ENCODE assay signal across 8 cellular contexts in genomic region chr1:183634429-183635065, GRCh38. TPM values are rescaled to one million over a fixed set of nuclear protein-coding genes. Genes with fewer than 3 reads are reported as not detected.
DNase-seq lines count a peak whose midpoint lies in the region; ATAC-seq and TF ChIP-seq lines count a peak whose summit lies in the region.

No MANE protein-coding gene starts in this region.

- H3K27ac Mint-ChIP-seq in stimulated activated naive CD8-positive, alpha-beta T cell treated with anti-CD3 and anti-CD28 coated beads, Interleukin-15, Interleukin-2, amounts not matched to agents 100 ng/mL and 50 ng/mL, for 24 hours, result peak overlapping the region; percentile 93

- no peak overlapping the region for H4K91ac ChIP-seq in mesenchymal stem cell (ENCODE audit: low read length)

- no peak for ATAC-seq in stimulated activated naive CD8-positive, alpha-beta T cell treated with anti-CD3 and anti-CD28 coated beads, Interleukin-15, Interleukin-2, amounts not matched to agents 100 U/mL and 50 U/mL, for 24 hours

- DNase-seq in stimulated activated naive CD8-positive, alpha-beta T cell treated with anti-CD3 and anti-CD28 coated beads, Interleukin-15, Interleukin-2, amounts not matched to agents 100 U/mL and 50 U/mL, for 24 hours, result no peak
- DNase-seq in astrocyte of the cerebellum (ENCODE audit: low read depth) (no peak), mesenchymal stem cell (no peak), medulla oblongata (ENCODE audit: extremely low spot score) (no peak), NCI-H226 (no peak), NCI-H446 treated with DMSO at 0.1 percent for 48 hours (lab: John Stamatoyannopoulos, UW) (no peak)
- no peak for DNase-seq in activated CD4-positive, alpha-beta T cell treated with anti-CD3 and anti-CD28 coated beads for 1 hour

- H3K27me3 ChIP-seq in mesenchymal stem cell (ENCODE audit: control insufficient read depth in 1 of 2, insufficient read depth in 1 of 2, low read length in 2 of 2), result no peaks in the 10 kb centered on the region

- no peaks in the 10 kb centered on the region for H3K9me3 Mint-ChIP-seq in stimulated activated naive CD8-positive, alpha-beta T cell treated with anti-CD3 and anti-CD28 coated beads, Interleukin-15, Interleukin-2, amounts not matched to agents 100 ng/mL and 50 ng/mL, for 24 hours

- peaks cover 0 to 23% of the 10 kb centered on the region in 2 experiments for H3K36me3 ChIP-seq in mesenchymal stem cell (ENCODE audit: control insufficient read depth in 1 of 2, insufficient read depth in 2 of 2, low read depth in 1 of 2, low read length in 2 of 2)

- no peak for TF ChIP-seq CTCF in astrocyte of the cerebellum (IDR thresholded peaks at IDR 0.05; ENCODE audit: low read depth, low read length, missing control alignments)

- no peak overlapping the region for H3K14ac ChIP-seq in mesenchymal stem cell (ENCODE audit: low read length in 2 of 2)

- H2BK120ac ChIP-seq in mesenchymal stem cell (ENCODE audit: low read depth, low read length), result peak overlapping the region; percentile 38

- no peak overlapping the region for H3K23ac ChIP-seq in mesenchymal stem cell (ENCODE audit: low read length in 2 of 2)

- peaks cover 3% of the 10 kb centered on the region for H3K4me1 ChIP-seq in mesenchymal stem cell (ENCODE audit: control insufficient read depth, insufficient read depth, low read depth, low read length)

- in situ Hi-C loops in astrocyte of the cerebellum (cut with HindIII; ENCODE audit: low sequenced_read_pairs), result no loop called here

- peak overlapping the region; percentile 67 for H3K4me2 ChIP-seq in mesenchymal stem cell (ENCODE audit: low read length, poor library complexity, severe bottlenecking)

- no peaks in the 10 kb centered on the region for H3K27me3 Mint-ChIP-seq in stimulated activated naive CD8-positive, alpha-beta T cell treated with anti-CD3 and anti-CD28 coated beads, Interleukin-15, Interleukin-2, amounts not matched to agents 100 ng/mL and 50 ng/mL, for 24 hours

- no peak overlapping the region for H2BK12ac ChIP-seq in mesenchymal stem cell (ENCODE audit: low read length in 2 of 2)

- 0% methylated on average over 7 of the region's 10 CpGs for WGBS in mesenchymal stem cell

- H3K9me3 ChIP-seq in mesenchymal stem cell (ENCODE audit: control insufficient read depth, low read length), result no peaks in the 10 kb centered on the region

- H3K18ac ChIP-seq in mesenchymal stem cell (ENCODE audit: low read depth in 1 of 2, low read length in 2 of 2), result peak overlapping the region in 1 of 2 experiments; percentile 98

- H3K4me3 Mint-ChIP-seq in stimulated activated naive CD8-positive, alpha-beta T cell treated with anti-CD3 and anti-CD28 coated beads, Interleukin-15, Interleukin-2, amounts not matched to agents 100 ng/mL and 50 ng/mL, for 24 hours, result peak overlapping the region; percentile 100

- H3K79me1 ChIP-seq in mesenchymal stem cell (replicated peaks; ENCODE audit: low read length, poor library complexity, severe bottlenecking), result peaks cover 5% of the 10 kb centered on the region

- peaks cover 50% of the 10 kb centered on the region for H3K4me1 Mint-ChIP-seq in stimulated activated naive CD8-positive, alpha-beta T cell treated with anti-CD3 and anti-CD28 coated beads, Interleukin-15, Interleukin-2, amounts not matched to agents 100 ng/mL and 50 ng/mL, for 24 hours (ENCODE audit: low read depth)

- peak overlapping the region; percentile 96 for H3K9ac ChIP-seq in mesenchymal stem cell (ENCODE audit: low read length)

- H3K4ac ChIP-seq in mesenchymal stem cell (ENCODE audit: low read depth in 1 of 2, low read length in 2 of 2), result peak overlapping the region in 1 of 2 experiments; percentile 83

- H2BK15ac ChIP-seq in mesenchymal stem cell (ENCODE audit: low read depth, poor library complexity, severe bottlenecking), result no peak overlapping the region

- no peak overlapping the region for H2AFZ ChIP-seq in mesenchymal stem cell (ENCODE audit: low read depth, low read length)

- peak overlapping the region; percentile 46 for H2BK5ac ChIP-seq in mesenchymal stem cell (ENCODE audit: low read depth, low read length, poor library complexity, severe bottlenecking)

- peak overlapping the region; percentile 86 for H3K4me3 ChIP-seq in astrocyte of the cerebellum (ENCODE audit: low read depth, low read length)
- peak overlapping the region; percentile 85 to 88 for H3K4me3 ChIP-seq in mesenchymal stem cell (ENCODE audit: insufficient read depth in 1 of 2, low read depth in 1 of 2, low read length in 2 of 2)

- peak overlapping the region; percentile 32 for H2AK5ac ChIP-seq in mesenchymal stem cell (ENCODE audit: low read length, severe bottlenecking)

- H4K8ac ChIP-seq in mesenchymal stem cell (ENCODE audit: low read length), result no peak overlapping the region

- peak overlapping the region; percentile 76 for H3K27ac ChIP-seq in mesenchymal stem cell (ENCODE audit: low read length, poor library complexity, severe bottlenecking)

- peaks cover 24% of the 10 kb centered on the region for H3K36me3 Mint-ChIP-seq in stimulated activated naive CD8-positive, alpha-beta T cell treated with anti-CD3 and anti-CD28 coated beads, Interleukin-15, Interleukin-2, amounts not matched to agents 100 ng/mL and 50 ng/mL, for 24 hours (ENCODE audit: low read depth)

RNA-seq across cellular contexts. Expression of gene ARPC5, which starts 1.0 kb away (rescaled TPM):
- 136 TPM for polyA plus RNA-seq in mesenchymal stem cell (2013, experiment 1 of 2)
- polyA plus RNA-seq in mesenchymal stem cell (2013, experiment 2 of 2), result 141 TPM

RNA-seq across cellular contexts. Expression of gene APOBEC4, which starts 18.6 kb away (rescaled TPM):
- not detected for polyA plus RNA-seq in mesenchymal stem cell (2013, experiment 1 of 2)
- polyA plus RNA-seq in mesenchymal stem cell (2013, experiment 2 of 2), result not detected

RNA-seq across cellular contexts. Expression of gene NCF2, which starts 44.3 kb away (rescaled TPM):
- polyA plus RNA-seq in mesenchymal stem cell (2013, experiment 1 of 2), result 0.08 TPM
- polyA plus RNA-seq in mesenchymal stem cell (2013, experiment 2 of 2), result 0.04 TPM
